ENCODE assay signal across 8 cellular contexts in the genomic region with DNA sequence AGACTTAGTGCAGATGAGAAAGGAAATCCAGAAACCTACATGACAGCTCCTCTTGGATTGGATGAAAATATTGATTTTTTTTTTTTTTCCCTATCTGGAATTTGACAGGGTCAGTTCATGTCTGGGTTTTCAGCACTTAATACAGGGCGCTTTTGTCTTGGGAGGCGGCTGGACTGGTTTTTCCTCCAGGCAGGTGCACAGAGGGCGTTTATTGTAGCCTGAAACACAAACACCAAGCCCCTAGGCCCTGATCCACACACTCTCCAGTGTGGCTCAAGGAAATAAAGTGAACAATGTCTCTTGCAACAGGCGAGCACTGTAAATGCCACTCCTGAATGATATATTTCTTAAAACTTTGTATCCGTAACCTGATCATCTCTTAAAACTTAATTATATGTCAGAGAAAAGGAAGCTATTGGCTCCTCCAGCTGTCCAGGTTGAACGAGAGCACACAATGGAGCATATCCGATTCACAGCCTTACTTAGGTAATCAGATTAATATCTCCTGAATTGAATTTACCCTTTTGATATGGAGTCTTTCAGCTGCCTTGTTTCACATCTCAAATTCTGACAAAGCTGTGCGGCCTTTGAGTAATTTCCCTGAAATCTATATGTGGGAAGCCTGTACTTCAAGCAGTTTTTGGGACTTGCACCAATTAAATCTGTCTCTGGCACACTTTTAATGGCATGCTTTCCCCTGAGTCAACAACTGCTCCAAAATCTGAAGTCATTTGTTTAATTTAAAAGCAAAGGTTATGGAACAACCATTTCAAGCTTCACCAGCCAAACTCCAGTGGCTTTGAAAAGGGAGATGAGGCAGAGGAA.
DNase-seq lines count a peak whose midpoint lies in the region; ATAC-seq and TF ChIP-seq lines count a peak whose summit lies in the region.
"Had no signal": no experiment of that assay in that cellular context is flagged by ENCODE, and none has a peak within 500 bp of the region (broad histone marks: within the 10 kb centered on the region; RNA-seq: fewer than 3 reads in every experiment).

No MANE protein-coding gene starts in this region.

- peaks cover 57% of the 10 kb centered on the region for H3K4me1 Mint-ChIP-seq in type B pancreatic cell (ENCODE audit: unreplicated experiment)

- peaks cover 17% of the 10 kb centered on the region for H3K36me3 Mint-ChIP-seq in type B pancreatic cell

- H3K27ac Mint-ChIP-seq in type B pancreatic cell: peak overlapping the region; percentile 93

- peak overlapping the region; percentile 44 for H3K4me3 Mint-ChIP-seq in type B pancreatic cell

- no peak for TF ChIP-seq CTCF in type B pancreatic cell (conservative IDR thresholded peaks at IDR 0.05)

- H3K9me3 Mint-ChIP-seq in type B pancreatic cell: peaks cover 7% of the 10 kb centered on the region

- DNase-seq in NCI-H1105 treated with DMSO at 0.1 percent for 48 hours (lab: John Stamatoyannopoulos, UW): peak; percentile 90
- DNase-seq in SHP77 (lab: John Stamatoyannopoulos, UW): peak; percentile 24 to 37
- DNase-seq in left lobe of liver (ENCODE audit: low spot score): no peak
- DNase-seq in type B pancreatic cell (ENCODE audit: extremely low spot score, unreplicated experiment): no peak
- DNase-seq in HPDE6-E6E7 (ENCODE audit: extremely low spot score): no peak
- DNase-seq: activated naive CD4-positive, alpha-beta T cell treated with Interleukin-2 at 50 U/mL for 16 hours had no signal

- peak; percentile 88 for ATAC-seq in left lobe of liver
- ATAC-seq in GM19467 (IDR thresholded peaks at IDR 0.05; ENCODE audit: unreplicated experiment): no peak
- ATAC-seq in HG03457 (IDR thresholded peaks at IDR 0.05; ENCODE audit: unreplicated experiment): no peak

- no peaks in the 10 kb centered on the region for H3K27me3 Mint-ChIP-seq in type B pancreatic cell

Comparison
In these comparisons a context has a peak if more than half of its experiments do, and no peak if none do; other contexts are left out.
1. DNase-seq: peak in NCI-H1105 treated with DMSO at 0.1 percent for 48 hours (single experiment) and SHP77 (2 of 2); none in left lobe of liver (single experiment), type B pancreatic cell (single experiment) and HPDE6-E6E7 (single experiment).